8 cellular contexts compared by ENCODE assay signal in the genomic region with DNA sequence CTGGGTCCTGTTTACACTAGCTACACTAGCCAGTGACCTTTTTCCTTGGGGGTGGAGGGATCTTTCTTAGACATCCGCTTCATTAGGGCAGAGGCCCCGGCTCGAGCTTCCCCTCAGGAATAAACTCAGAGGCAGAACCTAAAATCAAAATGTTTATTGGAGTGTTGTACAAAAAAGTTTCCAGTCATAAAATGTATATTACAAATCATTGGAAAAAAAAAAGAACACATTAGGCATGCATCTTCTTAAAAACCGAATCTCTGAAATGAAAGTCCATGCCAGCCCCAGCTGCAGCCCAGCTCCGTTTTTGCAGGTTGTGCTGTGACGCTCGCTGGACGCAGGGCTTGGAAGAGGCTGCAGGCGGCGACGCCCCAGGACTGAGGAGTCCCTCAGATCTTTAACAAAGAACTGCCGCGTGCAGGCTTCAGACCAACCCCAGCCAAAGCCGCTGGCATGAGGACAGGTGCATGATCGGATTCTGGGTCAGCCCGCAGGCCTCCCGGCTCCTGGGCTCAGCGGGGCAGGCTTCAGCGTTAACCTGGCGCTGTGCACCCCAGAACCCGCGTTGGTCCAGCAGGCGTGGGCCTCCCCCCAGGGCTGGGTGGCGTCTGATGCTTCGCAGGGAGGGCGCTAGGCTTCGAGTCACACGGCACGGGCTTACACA. TPM values are rescaled to one million over a fixed set of nuclear protein-coding genes. Genes with fewer than 3 reads are reported as not detected.
DNase-seq lines count a peak whose midpoint lies in the region; ATAC-seq and TF ChIP-seq lines count a peak whose summit lies in the region.

No MANE protein-coding gene starts in this region.

- ATAC-seq in CD4-positive, CD25-positive, alpha-beta regulatory T cell (ENCODE audit: low read depth in 2 of 2), result no peak
- no peak for ATAC-seq in body of pancreas

- no peaks in the 10 kb centered on the region for H3K9me3 ChIP-seq in CD4-positive, CD25-positive, alpha-beta regulatory T cell (ENCODE audit: control insufficient read depth in 2 of 2, low read length in 2 of 2)
- H3K9me3 ChIP-seq in KOPT-K1 (ENCODE audit: insufficient read depth, low read length, poor library complexity, severe bottlenecking) (no peaks in the 10 kb centered on the region), body of pancreas (no peaks in the 10 kb centered on the region), spleen (no peaks in the 10 kb centered on the region)

- TF ChIP-seq POLR2A in body of pancreas (IDR thresholded peaks at IDR 0.05) (no peak), spleen (IDR thresholded peaks at IDR 0.05) (no peak)

- H3K9me3 Mint-ChIP-seq in CD4-positive, CD25-positive, alpha-beta regulatory T cell, result no peaks in the 10 kb centered on the region

- CTCF ChIA-PET in HEK293T (lab: Yijun Ruan, JAX), result interaction anchor here (1.1 to 1.9 kb wide), 3 partner anchors 21 to 183 kb away, joined by 3 to 12 read pairs (median 4); no protein-coding TSS in a partner anchor

- H3K4me1 Mint-ChIP-seq in CD4-positive, CD25-positive, alpha-beta regulatory T cell, result peaks cover 0 to 23% (median 7%) of the 10 kb centered on the region in 4 donors

- peak overlapping the region; percentile 94 for H3K27ac ChIP-seq in CD4-positive, CD25-positive, alpha-beta regulatory T cell (ENCODE audit: insufficient read depth, low read length, poor library complexity, severe bottlenecking)
- H3K27ac ChIP-seq in KOPT-K1 (ENCODE audit: low read depth, low read length, poor library complexity, severe bottlenecking), result peak overlapping the region; percentile 99
- peak overlapping the region; percentile 91 to 99 (median 98) for H3K27ac ChIP-seq in body of pancreas
- H3K27ac ChIP-seq in spleen, result peak overlapping the region; percentile 94 to 99 (median 98)

- H3K4me3 Mint-ChIP-seq in CD4-positive, CD25-positive, alpha-beta regulatory T cell, result peak overlapping the region; percentile 88 to 96 (median 96)

- POLR2A ChIA-PET in HEK293T (lab: Yijun Ruan, JAX), result interaction anchor here (0.5 to 3.6 kb wide), 13 partner anchors 9 to 183 kb away, joined by 3 to 22 read pairs (median 3); partner anchors contain the start of genes GADD45B, LMNB2, LSM7 and SPPL2B

- no peaks in the 10 kb centered on the region for H3K36me3 Mint-ChIP-seq in CD4-positive, CD25-positive, alpha-beta regulatory T cell

- DNase-seq in CD4-positive, CD25-positive, alpha-beta regulatory T cell, result no peak
- peak; percentile 28 to 41 (median 36) for DNase-seq in body of pancreas
- DNase-seq in iris pigment epithelial cell (ENCODE audit: low read depth), result peak; percentile 42
- DNase-seq in spleen, result peak; percentile 85
- no peak for DNase-seq in HEK293T (ENCODE audit: extremely low spot score)
- no peak for DNase-seq in NCI-H1930 (lab: John Stamatoyannopoulos, UW)
- DNase-seq in germinal center (ENCODE audit: low spot score), result no peak

- peak overlapping the region; percentile 96 to 99 (median 98) for H3K27ac Mint-ChIP-seq in CD4-positive, CD25-positive, alpha-beta regulatory T cell

- peaks cover 6% of the 10 kb centered on the region for H3K36me3 ChIP-seq in CD4-positive, CD25-positive, alpha-beta regulatory T cell (ENCODE audit: control insufficient read depth, insufficient read depth, low read length)
- H3K36me3 ChIP-seq in KOPT-K1 (ENCODE audit: insufficient read depth, low read length) (peaks cover 74% of the 10 kb centered on the region), body of pancreas (replicated peaks in 1 of 2; ENCODE audit: insufficient read depth in 1 of 2, low read depth in 2 of 2) (no peaks in the 10 kb centered on the region), spleen (peaks cover 0 to 67% (median 20%) of the 10 kb centered on the region in 6 donors)

- peaks cover 26% of the 10 kb centered on the region for H3K4me1 ChIP-seq in CD4-positive, CD25-positive, alpha-beta regulatory T cell (ENCODE audit: control insufficient read depth, insufficient read depth, low read length, poor library complexity, severe bottlenecking)
- H3K4me1 ChIP-seq in body of pancreas (peaks cover 48% of the 10 kb centered on the region), spleen (peaks cover 25 to 53% (median 40%) of the 10 kb centered on the region in 6 donors)

- H3K4me3 ChIP-seq in CD4-positive, CD25-positive, alpha-beta regulatory T cell (ENCODE audit: low read depth, low read length), result peak overlapping the region; percentile 63
- H3K4me3 ChIP-seq in body of pancreas (peak overlapping the region in 1 of 2 donors; percentile 50), spleen (peak overlapping the region; percentile 75 to 100 (median 90))

- intact Hi-C loops in body of pancreas (cut with DNase I), result no loop called here
- intact Hi-C loops in spleen (cut with DNase I; ENCODE audit: low total_unique reads), result no loop called here

- TF ChIP-seq CTCF in body of pancreas (IDR thresholded peaks at IDR 0.05), result no peak
- peak in 1 of 11 experiments; percentile 16 for TF ChIP-seq CTCF in spleen (IDR thresholded peaks at IDR 0.05 in 8 of 11, conservative IDR thresholded peaks at IDR 0.05 in 3 of 11)

- no peaks in the 10 kb centered on the region for H3K27me3 Mint-ChIP-seq in CD4-positive, CD25-positive, alpha-beta regulatory T cell

- 22% methylated on average over 11 to 29 of the region's 29 CpGs for WGBS in body of pancreas, 2 donors
- WGBS in spleen, 5 donors, result 43 to 64% (median 56%) methylated on average over 24 to 29 of the region's 29 CpGs

- H3K27me3 ChIP-seq in CD4-positive, CD25-positive, alpha-beta regulatory T cell (ENCODE audit: control insufficient read depth, insufficient read depth, low read length), result no peaks in the 10 kb centered on the region
- H3K27me3 ChIP-seq in body of pancreas (no peaks in the 10 kb centered on the region), spleen (replicated peaks in 1 of 7) (no peaks in the 10 kb centered on the region)

TF ChIP-seq in HEK293T, 16 proteins besides CTCF, POLR2A, EP300 and RAD21:
- TF ChIP-seq CTBP1 (IDR thresholded peaks at IDR 0.05; ENCODE audit: borderline replicate concordance) (no peak), NFRKB (IDR thresholded peaks at IDR 0.05) (no peak)
TF ChIP-seq in HEK293T: peak in this region for 0.

RNA-seq across cellular contexts. Expression of gene TIMM13, which starts 0.8 kb away (rescaled TPM):
- 24.6 TPM for total RNA-seq in CD4-positive, CD25-positive, alpha-beta regulatory T cell
- 10 to 100 TPM; 49.7 to 62.5 (median 59.4) TPM for polyA plus RNA-seq in CD4-positive, CD25-positive, alpha-beta regulatory T cell
- total RNA-seq in body of pancreas, result 10 to 100 TPM; 16.3 to 36.6 TPM
- 10 to 100 TPM; 21.1 to 59.3 (median 44.2) TPM for total RNA-seq in spleen
- polyA plus RNA-seq in spleen, result 10 to 100 TPM; 39.5 to 87.5 (median 84.1) TPM

RNA-seq across cellular contexts. Expression of gene LMNB2, which starts 28.6 kb away (rescaled TPM):
- 16.0 TPM for total RNA-seq in CD4-positive, CD25-positive, alpha-beta regulatory T cell
- polyA plus RNA-seq in CD4-positive, CD25-positive, alpha-beta regulatory T cell, result 1 to 10 TPM; 3.8 to 7.5 (median 4.8) TPM
- total RNA-seq in body of pancreas (10 to 100 TPM; 11.7 to 30.0 TPM), spleen (10 to 100 TPM; 15.5 to 26.0 (median 21.6) TPM)
- polyA plus RNA-seq in spleen, result 10 to 100 TPM in 1 of 3 donors, 1 to 10 TPM in 2; 4.9 to 21.7 (median 8.9) TPM

RNA-seq across cellular contexts. Expression of gene GADD45B, which starts 47.8 kb away (rescaled TPM):
- 191 TPM for total RNA-seq in CD4-positive, CD25-positive, alpha-beta regulatory T cell
- 10 to 100 TPM; 53.4 to 70.2 (median 63.3) TPM for polyA plus RNA-seq in CD4-positive, CD25-positive, alpha-beta regulatory T cell
- total RNA-seq in body of pancreas (10 to 100 TPM; 68.0 to 84.7 TPM), spleen (100 to 1,000 TPM in 1 of 7 donors, 10 to 100 TPM in 6; 57.4 to 114 (median 77.4) TPM)
- 10 to 100 TPM; 40.6 to 76.9 (median 43.3) TPM for polyA plus RNA-seq in spleen

Comparison
In these comparisons a context has a peak if more than half of its experiments do, and no peak if none do; other contexts are left out.
1. DNase-seq: peak in body of pancreas (4 of 4), iris pigment epithelial cell (single experiment) and spleen (single experiment); none in CD4-positive, CD25-positive, alpha-beta regulatory T cell (0 of 3), HEK293T (single experiment), NCI-H1930 (0 of 2) and germinal center (single experiment).
2. Peak in every context shown above with its lines, with median percentiles within 50 percentile points of each other: H3K27ac ChIP-seq.